ENCODE assay signal across 8 cellular contexts in the genomic region with DNA sequence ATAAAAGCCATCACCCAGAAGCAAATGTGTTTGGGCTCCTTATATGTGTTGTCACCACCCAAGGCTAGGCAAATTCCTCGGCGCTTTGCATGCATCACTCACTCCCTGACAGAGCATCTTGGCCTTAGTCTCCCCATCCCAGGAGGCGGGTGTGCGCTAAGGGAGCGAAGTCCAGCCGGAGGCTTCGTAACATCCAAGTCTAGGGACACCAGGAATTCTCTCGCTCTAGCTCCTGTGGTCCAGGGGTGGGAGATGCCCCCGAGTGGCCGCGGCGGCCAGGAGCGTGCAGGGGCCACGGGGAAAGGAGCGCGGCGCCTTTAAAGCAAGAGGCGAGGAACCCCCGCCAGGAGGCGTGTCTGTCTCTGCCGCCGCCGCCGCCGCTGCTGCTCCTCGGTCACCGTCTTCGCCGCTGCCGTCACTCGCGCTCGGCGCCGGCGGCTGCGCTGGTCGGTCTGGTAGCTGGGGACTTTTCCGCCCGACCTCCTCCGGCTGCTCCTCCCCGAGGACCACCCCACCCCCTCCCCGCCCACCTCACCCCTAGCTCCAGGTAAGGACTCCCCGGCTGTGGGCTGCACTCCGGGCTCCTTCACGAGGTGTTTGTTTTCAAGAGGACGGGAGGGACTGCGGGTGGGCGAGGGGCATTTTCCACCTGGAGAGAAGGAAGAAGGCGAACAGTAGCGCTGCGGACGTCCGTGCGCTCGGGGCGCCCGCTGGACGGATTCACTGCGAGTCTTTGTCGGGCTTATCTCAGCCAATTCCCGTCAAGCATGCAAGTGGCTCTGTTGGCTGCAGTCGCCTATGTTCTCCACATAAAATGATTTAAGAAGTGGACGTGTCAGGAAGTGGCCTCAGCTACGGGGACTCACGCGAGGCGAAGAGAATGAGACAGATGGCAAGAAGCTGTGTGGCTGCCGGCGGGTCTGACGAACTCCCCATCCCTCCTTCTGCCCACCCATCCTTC. TPM values are rescaled to one million over a fixed set of nuclear protein-coding genes. Genes with fewer than 3 reads are reported as not detected.
DNase-seq lines count a peak whose midpoint lies in the region; ATAC-seq and TF ChIP-seq lines count a peak whose summit lies in the region.

A gene (plus strand): TSS at position 418 of the 961 bp plus-strand sequence.

- H2AFZ ChIP-seq in SK-N-SH (ENCODE audit: low read depth) (peak within 1 kb of the TSS; percentile 75; the same call in 1 of the 2 replicates), osteoblast (ENCODE audit: low read length) (peak within 1 kb of the TSS; percentile 68)

- peak; percentile 45 for TF ChIP-seq RAD21 in SK-N-SH (IDR thresholded peaks at IDR 0.05; ENCODE audit: low read length)

- no peak for TF ChIP-seq EP300 in SK-N-SH (IDR thresholded peaks at IDR 0.05; ENCODE audit: borderline replicate concordance in 1 of 2, low read depth in 1 of 2, low read length in 1 of 2)

- H3K36me3 ChIP-seq in SK-N-SH (replicated peaks in 1 of 2; ENCODE audit: control insufficient read depth in 1 of 2, insufficient read depth in 2 of 2, low read length in 1 of 2) (no peaks in the 10 kb centered on the region), osteoblast (ENCODE audit: insufficient read depth, low read length) (no peaks in the 10 kb centered on the region)

- H3K4me3 ChIP-seq in AG04449 (ENCODE audit: low read depth, low read length) (peak within 1 kb of the TSS; percentile 64), SK-N-SH (ENCODE audit: low read depth in 2 of 2, low read length in 1 of 2) (peak within 1 kb of the TSS; percentile 53 to 57), fibroblast of pulmonary artery (replicated peaks; ENCODE audit: low read depth, low read length) (peak within 1 kb of the TSS; percentile 60), osteoblast (ENCODE audit: insufficient read depth, low read length) (peak within 1 kb of the TSS; percentile 63)

- no peaks in the 10 kb centered on the region for H3K9me2 ChIP-seq in SK-N-SH

- DNase-seq in AG04449 (ENCODE audit: low read depth, low spot score) (no peak), SK-N-SH (peak; percentile 81), fibroblast of pulmonary artery (ENCODE audit: low read depth) (peak; percentile 33), osteoblast (ENCODE audit: insufficient read length, low spot score, missing footprints) (peak; percentile 91), GM19238 (ENCODE audit: insufficient read length, low spot score) (no peak)

- TF ChIP-seq CTCF in AG04449 (IDR thresholded peaks at IDR 0.05; ENCODE audit: insufficient read depth, low read length, missing control alignments) = peak; percentile 53
- TF ChIP-seq CTCF in LNCAP (IDR thresholded peaks at IDR 0.05) = peak; percentile 34; the same call in 1 of the 2 replicates
- peak; percentile 45; the same call in 1 of the 2 replicates for TF ChIP-seq CTCF in SK-N-SH (IDR thresholded peaks at IDR 0.05)
- peak; percentile 7 for TF ChIP-seq CTCF in fibroblast of pulmonary artery (IDR thresholded peaks at IDR 0.05; ENCODE audit: low read length, missing control alignments)
- TF ChIP-seq CTCF in osteoblast (IDR thresholded peaks at IDR 0.05; ENCODE audit: extremely low read depth, low read depth, low read length) = peak; percentile 8

- H3K9ac ChIP-seq in SK-N-SH = no peak within 1 kb of the TSS

- H3K4me1 ChIP-seq in SK-N-SH (ENCODE audit: control insufficient read depth in 1 of 2, insufficient read depth in 2 of 2, low read depth in 1 of 2, low read length in 1 of 2) (peaks cover 0 to 9% of the 10 kb centered on the region in 2 experiments; a peak in 2 of 4 replicates), osteoblast (ENCODE audit: insufficient read depth, low read length) (no peaks in the 10 kb centered on the region)

- POLR2A ChIA-PET in AG04449 (lab: Yijun Ruan, JAX) = interaction anchor here (0.6 to 0.7 kb wide), 2 partner anchors 52 to 198 kb away, joined by 3 read pairs; no protein-coding TSS in a partner anchor
- POLR2A ChIA-PET in SK-N-SH (lab: Yijun Ruan, JAX) = no interaction called here

- CTCF ChIA-PET in AG04449 (lab: Yijun Ruan, JAX) = interaction anchor here (0.8 to 1.7 kb wide), 5 partner anchors 12 to 369 kb away, joined by 3 to 6 read pairs (median 3); no protein-coding TSS in a partner anchor
- CTCF ChIA-PET in SK-N-SH (lab: Yijun Ruan, JAX) = interaction anchor here (0.7 to 5.5 kb wide), 8 partner anchors 19 to 1730 kb away, joined by 3 to 40 read pairs (median 4); no protein-coding TSS in a partner anchor

- no peaks in the 10 kb centered on the region for H3K79me2 ChIP-seq in SK-N-SH (ENCODE audit: insufficient read depth)
- no peaks in the 10 kb centered on the region for H3K79me2 ChIP-seq in osteoblast (ENCODE audit: insufficient read depth, low read length)

- H3F3A ChIP-seq in SK-N-SH (replicated peaks; ENCODE audit: insufficient read depth) = no peaks in the 10 kb centered on the region

- ATAC-seq in GM19351 (IDR thresholded peaks at IDR 0.05; ENCODE audit: unreplicated experiment) = peak; percentile 81
- no peak for ATAC-seq in HG02870 (IDR thresholded peaks at IDR 0.05; ENCODE audit: unreplicated experiment)

- H3K4me2 ChIP-seq in SK-N-SH (peak within 1 kb of the TSS; percentile 83), osteoblast (ENCODE audit: insufficient read depth, low read length) (peak within 1 kb of the TSS; percentile 76)

- no peaks in the 10 kb centered on the region for H4K20me1 ChIP-seq in SK-N-SH (ENCODE audit: insufficient read depth)
- H4K20me1 ChIP-seq in osteoblast (ENCODE audit: insufficient read depth, low read length) = no peaks in the 10 kb centered on the region

- no peak within 1 kb of the TSS; a peak in 1 of 4 replicates for H3K27ac ChIP-seq in SK-N-SH (ENCODE audit: low read depth in 2 of 2, low read length in 1 of 2)
- H3K27ac ChIP-seq in osteoblast (ENCODE audit: low read depth, low read length) = no peak within 1 kb of the TSS

- H3K9me3 ChIP-seq in SK-N-SH (no peaks in the 10 kb centered on the region), osteoblast (ENCODE audit: low read depth, low read length) (no peaks in the 10 kb centered on the region)

- H3K27me3 ChIP-seq in SK-N-SH (ENCODE audit: insufficient read depth) = peaks cover 28% of the 10 kb centered on the region
- H3K27me3 ChIP-seq in osteoblast (ENCODE audit: insufficient read depth, low read length) = peaks cover 9% of the 10 kb centered on the region

- 1% methylated on average over 41 of the region's 71 CpGs for WGBS in SK-N-SH (ENCODE audit: low lambda C conversion rate)

TF ChIP-seq in SK-N-SH, 30 proteins besides CTCF, POLR2A, EP300 and RAD21:
- peak; percentile 42; the same call in 1 of the 2 replicates for TF ChIP-seq MXI1 (IDR thresholded peaks at IDR 0.05; ENCODE audit: low read depth, low read length)
- peak; percentile 11; the same call in 1 of the 2 replicates for TF ChIP-seq SMC3 (IDR thresholded peaks at IDR 0.05; ENCODE audit: low read depth, low read length)
- TF ChIP-seq MEF2A (IDR thresholded peaks at IDR 0.05; ENCODE audit: borderline replicate concordance, low read depth) = no peak
TF ChIP-seq in SK-N-SH: peak in this region for 2.

RNA-seq across cellular contexts. Expression of the gene that starts here (rescaled TPM):
- 0.26 and 0.30 TPM in 2 replicates for polyA plus RNA-seq in SK-N-SH (2012; rRNA removed)
- 0.28 and 0.54 TPM in 2 replicates for polyA plus RNA-seq in SK-N-SH (2012; cell fraction: cytosol; rRNA removed)
- 0.45 and 0.75 TPM in 2 replicates for polyA plus RNA-seq in SK-N-SH (2012; cell fraction: nucleus; rRNA removed)
- total RNA-seq in osteoblast = 0.29 and 0.72 TPM in 2 replicates

Comparison
In these comparisons a context has a peak if more than half of its experiments do, and no peak if none do; other contexts are left out.
1. Peak in DNase-seq, H3K4me3 ChIP-seq and H3K4me2 ChIP-seq in SK-N-SH; RNA of the gene not detected or under 1 TPM.
2. Peak in DNase-seq, H3K4me3 ChIP-seq and H3K4me2 ChIP-seq in osteoblast; RNA of the gene not detected or under 1 TPM.